Comparison of ENCODE assay signal across 8 cellular contexts in the genomic region with DNA sequence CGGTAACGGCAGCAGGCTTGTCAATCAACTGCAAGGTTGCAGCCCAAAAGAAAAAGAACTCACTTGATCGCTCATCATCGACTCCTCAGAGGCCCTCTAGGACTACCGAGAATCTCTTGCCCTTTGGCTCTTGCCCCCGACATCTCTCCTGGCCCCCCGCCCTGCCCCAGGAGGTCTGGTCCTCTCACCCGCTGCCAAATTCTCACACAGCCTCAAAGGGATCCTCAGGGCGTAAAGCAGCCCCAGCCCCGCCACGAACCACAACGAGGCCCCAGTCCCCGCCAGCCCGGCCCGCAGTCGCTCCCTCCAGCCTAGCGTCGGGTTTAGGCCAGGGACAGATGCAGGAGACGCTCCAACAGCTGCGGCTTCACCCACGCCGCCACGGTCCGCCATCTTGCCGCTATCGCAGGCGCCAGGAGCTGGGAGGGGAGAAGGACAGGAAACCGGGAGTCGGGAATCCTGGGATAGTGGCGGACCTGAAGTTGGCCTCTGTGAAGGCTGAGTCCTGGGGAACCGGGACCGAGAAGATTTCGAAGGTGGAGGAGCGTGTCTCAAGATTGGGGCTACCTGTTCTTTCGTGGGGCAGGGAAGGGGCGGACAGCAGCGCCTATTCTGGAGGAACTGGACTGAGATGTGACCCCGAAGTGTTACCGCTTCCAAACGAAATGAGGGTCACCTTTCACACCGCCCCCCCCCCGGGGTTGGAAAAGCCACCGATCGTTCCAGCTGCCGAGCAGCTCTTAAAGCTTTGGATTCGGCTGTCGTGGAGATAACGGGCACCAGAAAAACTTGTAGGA. TPM values are rescaled to one million over a fixed set of nuclear protein-coding genes. Genes with fewer than 3 reads are reported as not detected.
DNase-seq lines count a peak whose midpoint lies in the region; ATAC-seq and FAIRE-seq lines count a peak whose summit lies in the region.

A gene with protein sequence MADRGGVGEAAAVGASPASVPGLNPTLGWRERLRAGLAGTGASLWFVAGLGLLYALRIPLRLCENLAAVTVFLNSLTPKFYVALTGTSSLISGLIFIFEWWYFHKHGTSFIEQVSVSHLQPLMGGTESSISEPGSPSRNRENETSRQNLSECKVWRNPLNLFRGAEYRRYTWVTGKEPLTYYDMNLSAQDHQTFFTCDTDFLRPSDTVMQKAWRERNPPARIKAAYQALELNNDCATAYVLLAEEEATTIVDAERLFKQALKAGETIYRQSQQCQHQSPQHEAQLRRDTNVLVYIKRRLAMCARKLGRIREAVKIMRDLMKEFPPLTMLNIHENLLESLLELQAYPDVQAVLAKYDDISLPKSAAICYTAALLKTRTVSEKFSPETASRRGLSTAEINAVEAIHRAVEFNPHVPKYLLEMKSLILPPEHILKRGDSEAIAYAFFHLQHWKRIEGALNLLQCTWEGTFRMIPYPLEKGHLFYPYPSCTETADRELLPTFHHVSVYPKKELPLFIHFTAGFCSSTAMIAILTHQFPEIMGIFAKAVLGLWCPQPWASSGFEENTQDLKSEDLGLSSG (minus strand): TSS at position 421 of the 797 bp plus-strand sequence. CDS start 28 bp downstream, at position 393.

- peak within 1 kb of the TSS; percentile 98 to 100 (median 100) for H3K27ac Mint-ChIP-seq in naive thymus-derived CD8-positive, alpha-beta T cell

- peak within 1 kb of the TSS; percentile 92 to 100 (median 98) for H3K4me3 Mint-ChIP-seq in naive thymus-derived CD8-positive, alpha-beta T cell

- peaks cover 19 to 49% (median 45%) of the 10 kb centered on the region in 4 donors for H3K4me1 Mint-ChIP-seq in naive thymus-derived CD8-positive, alpha-beta T cell

- no peaks in the 10 kb centered on the region for H3K27me3 Mint-ChIP-seq in naive thymus-derived CD8-positive, alpha-beta T cell

- peaks cover 2 to 24% (median 4%) of the 10 kb centered on the region in 3 donors for H3K36me3 Mint-ChIP-seq in naive thymus-derived CD8-positive, alpha-beta T cell

- H3K9me3 Mint-ChIP-seq in naive thymus-derived CD8-positive, alpha-beta T cell, result no peaks in the 10 kb centered on the region

- ATAC-seq in naive thymus-derived CD8-positive, alpha-beta T cell, result peak; percentile 28 to 35
- no peak for ATAC-seq in HG03045 (IDR thresholded peaks at IDR 0.05; ENCODE audit: unreplicated experiment)

- FAIRE-seq in HTR-8/SVneo (lab: Jason Lieb, UNC) (no peak), RCC 7860 (lab: Jason Lieb, UNC) (no peak)

- POLR2A ChIA-PET in naive thymus-derived CD8-positive, alpha-beta T cell (lab: Charles Lee), result interaction anchor here (0.6 to 4.2 kb wide), 15 partner anchors 9 to 337 kb away, joined by 3 to 61 read pairs (median 5); a partner anchor contains a TSS

- DNase-seq in ELF-1 (ENCODE audit: low read depth, low spot score) (peak; percentile 72), HTR-8/SVneo (ENCODE audit: insufficient read length, low spot score) (peak; percentile 45), RCC 7860 (ENCODE audit: low spot score) (peak; percentile 45), fibroblast of peridontal ligament (ENCODE audit: extremely low read depth) (peak; percentile 73)
- DNase-seq in activated effector memory CD4-positive, alpha-beta T cell treated with anti-CD3 and anti-CD28 coated beads, Interleukin-2, amount 50 U/mL, for 16 hours, result peak; percentile 86
- peak; percentile 35 to 81 (median 64) for DNase-seq in naive thymus-derived CD8-positive, alpha-beta T cell
- DNase-seq in stimulated activated naive CD4-positive, alpha-beta T cell (lab: John Stamatoyannopoulos, UW), result peak; percentile 23 to 92 (median 62)

RNA-seq across cellular contexts. Expression of the gene that starts here (rescaled TPM):
- total RNA-seq in naive thymus-derived CD8-positive, alpha-beta T cell, result 10 to 100 TPM; 22.6 to 23.7 TPM
- 10 to 100 TPM; 12.6 to 15.7 (median 15.4) TPM for polyA plus RNA-seq in naive thymus-derived CD8-positive, alpha-beta T cell
